Comparison of ENCODE assay signal across 8 cellular contexts in genomic region chr11:65892137-65892540, GRCh38. TPM values are rescaled to one million over a fixed set of nuclear protein-coding genes. Genes with fewer than 3 reads are reported as not detected.
A peak's percentile ranks its signal among the peaks of the same experiment; 100 is the strongest.
DNase-seq lines count a peak whose midpoint lies in the region; ATAC-seq and TF ChIP-seq lines count a peak whose summit lies in the region.
"Not testable (repeated sequence)": the region's sequence is repeated elsewhere in the genome, so short reads cannot be mapped to it uniquely, and the experiment has no call there.

No MANE protein-coding gene starts in this region.

- 10 to 47% methylated on average over 4 to 5 of the region's 5 CpGs for WGBS in testis, 2 donors

- H3K79me2 ChIP-seq in Karpas-422 (ENCODE audit: low read length), result peaks cover 25% of the 10 kb centered on the region
- not testable (repeated sequence) for H3K79me2 ChIP-seq in parathyroid adenoma

- H3K9ac ChIP-seq in Karpas-422 (ENCODE audit: low read length), result peak overlapping the region; percentile 97
- not testable (repeated sequence) for H3K9ac ChIP-seq in parathyroid adenoma

- DNase-seq in DMS 273 (lab: John Stamatoyannopoulos, UW; ENCODE audit: unreplicated experiment) (peak; percentile 47), Karpas-422 (peak; percentile 65), left lung (peak in 1 of 2 donors; percentile 33)
- not testable (repeated sequence) for DNase-seq in epithelial cell of prostate (ENCODE audit: low read depth, low spot score); testis

- not testable (repeated sequence) for H3K9me2 ChIP-seq in Karpas-422 (replicated peaks; ENCODE audit: insufficient read depth, low read length)

- H3K4me1 ChIP-seq in Karpas-422 (ENCODE audit: low read length) (peaks cover 53% of the 10 kb centered on the region), left lung (peaks cover 20 to 89% of the 10 kb centered on the region in 2 donors), testis (peaks cover 41% of the 10 kb centered on the region)
- not testable (repeated sequence) for H3K4me1 ChIP-seq in parathyroid adenoma

- H3K9me3 ChIP-seq in Karpas-422 (ENCODE audit: low read length); left lung; parathyroid adenoma (ENCODE audit: control insufficient read depth, low read length); testis: not testable (repeated sequence)

- not testable (repeated sequence) for TF ChIP-seq POLR2A in testis (IDR thresholded peaks at IDR 0.05)

- H3K4me3 ChIP-seq in Karpas-422 (ENCODE audit: low read length) (peak overlapping the region; percentile 96), WI38 (ENCODE audit: low read depth, low read length) (peak overlapping the region; percentile 60), left lung (peak overlapping the region; percentile 52 to 70), testis (peak overlapping the region; percentile 75 to 86)
- H3K4me3 ChIP-seq in parathyroid adenoma (ENCODE audit: low read depth, low read length), result not testable (repeated sequence)

- H3K27ac ChIP-seq in Karpas-422 (ENCODE audit: low read length) (peak overlapping the region; percentile 59), angular gyrus (ENCODE audit: low read depth, low read length) (peak overlapping the region; percentile 86), epithelial cell of prostate (peak overlapping the region; percentile 100), left lung (peak overlapping the region; percentile 95 to 97), parathyroid adenoma (peak overlapping the region; percentile 12), testis (peak overlapping the region; percentile 65 to 97)

- intact Hi-C loops in left lung (cut with DNase I); testis (cut with DNase I; ENCODE audit: low total_unique reads): not testable (repeated sequence)

- not testable (repeated sequence) for H3K36me3 ChIP-seq in Karpas-422 (ENCODE audit: insufficient read depth, low read length); parathyroid adenoma (ENCODE audit: control insufficient read depth, insufficient read depth, low read length); testis (ENCODE audit: low read depth, missing control alignments)
- peaks cover 0 to 30% of the 10 kb centered on the region in 2 donors for H3K36me3 ChIP-seq in left lung

- H3K27me3 ChIP-seq in Karpas-422 (ENCODE audit: low read length); left lung; parathyroid adenoma (ENCODE audit: control insufficient read depth, insufficient read depth, low read length); testis: not testable (repeated sequence)

- not testable (repeated sequence) for TF ChIP-seq CTCF in WI38 (IDR thresholded peaks at IDR 0.05; ENCODE audit: low read depth, low read length); left lung (IDR thresholded peaks at IDR 0.05); parathyroid adenoma (IDR thresholded peaks at IDR 0.05); testis (IDR thresholded peaks at IDR 0.05)

- H3K4me2 ChIP-seq in Karpas-422 (ENCODE audit: low read depth, low read length, poor library complexity, severe bottlenecking) (peak overlapping the region; percentile 100), parathyroid adenoma (ENCODE audit: low read length) (peak overlapping the region; percentile 4)

- not testable (repeated sequence) for H4K20me1 ChIP-seq in Karpas-422 (ENCODE audit: insufficient read depth, low read depth, low read length)

- ATAC-seq in left lung, result not testable (repeated sequence)

- H2AFZ ChIP-seq in Karpas-422 (ENCODE audit: low read length); parathyroid adenoma: not testable (repeated sequence)

RNA-seq across cellular contexts. Expression of gene CCDC85B, which starts 1.7 kb away (rescaled TPM):
- 21.3 and 56.7 TPM in 2 replicates for total RNA-seq in Karpas-422 (2014; rRNA removed; shearing (Covaris generic); ENCODE audit: low replicate concordance)
- total RNA-seq in left lung, result 10 to 100 TPM; 23.3 to 32.0 TPM
- 100 to 1,000 TPM in 1 of 2 donors, 10 to 100 TPM in 1; 77.1 to 102 TPM for total RNA-seq in testis
- polyA plus RNA-seq in testis (ENCODE audit: insufficient read depth, low read depth, low replicate concordance), result 17.1 TPM

RNA-seq across cellular contexts. Expression of gene FIBP, which starts 3.9 kb away (rescaled TPM):
- total RNA-seq in Karpas-422 (2014; rRNA removed; shearing (Covaris generic); ENCODE audit: low replicate concordance), result 207 and 248 TPM in 2 replicates
- total RNA-seq in left lung (10 to 100 TPM; 56.5 to 69.6 TPM), testis (100 to 1,000 TPM; 144 to 149 TPM)
- polyA plus RNA-seq in testis (ENCODE audit: insufficient read depth, low read depth, low replicate concordance), result 131 TPM

RNA-seq across cellular contexts. Expression of gene FOSL1, which starts 8.0 kb away (rescaled TPM):
- total RNA-seq in Karpas-422 (2014; rRNA removed; shearing (Covaris generic); ENCODE audit: low replicate concordance), result not detected in 2 replicates
- 10 to 100 TPM in 1 of 2 donors, 1 to 10 TPM in 1; 3.4 to 16.3 TPM for total RNA-seq in left lung
- total RNA-seq in testis, result 1 to 10 TPM; 1.7 to 2.0 TPM
- 1.7 TPM for polyA plus RNA-seq in testis (ENCODE audit: insufficient read depth, low read depth, low replicate concordance)

RNA-seq across cellular contexts. Expression of gene CTSW, which starts 12.5 kb away (rescaled TPM):
- not detected in 2 replicates for total RNA-seq in Karpas-422 (2014; rRNA removed; shearing (Covaris generic); ENCODE audit: low replicate concordance)
- total RNA-seq in left lung (1 to 10 TPM; 5.8 to 9.1 TPM), testis (1 to 10 TPM in 1 of 2 donors, under 1 TPM in 1; 0.71 to 2.7 TPM)
- polyA plus RNA-seq in testis (ENCODE audit: insufficient read depth, low read depth, low replicate concordance), result 4.4 TPM

RNA-seq across cellular contexts. Expression of gene EFEMP2, which starts 19.5 kb away (rescaled TPM):
- total RNA-seq in Karpas-422 (2014; rRNA removed; shearing (Covaris generic); ENCODE audit: low replicate concordance), result 1.3 and 2.6 TPM in 2 replicates
- total RNA-seq in left lung (100 to 1,000 TPM in 1 of 2 donors, 10 to 100 TPM in 1; 67.6 to 113 TPM), testis (10 to 100 TPM; 47.4 to 52.4 TPM)
- polyA plus RNA-seq in testis (ENCODE audit: insufficient read depth, low read depth, low replicate concordance), result 100 TPM

Comparison
In these comparisons a context has a peak if more than half of its experiments do, and no peak if none do; other contexts are left out.
1. H3K27ac ChIP-seq: peak in every context shown above with its lines; median percentile 100 in epithelial cell of prostate; 96 in left lung; 86 in angular gyrus; 81 in testis; 59 in Karpas-422; 12 in parathyroid adenoma.